ENCODE assay signal across 8 cellular contexts in the genomic region with DNA sequence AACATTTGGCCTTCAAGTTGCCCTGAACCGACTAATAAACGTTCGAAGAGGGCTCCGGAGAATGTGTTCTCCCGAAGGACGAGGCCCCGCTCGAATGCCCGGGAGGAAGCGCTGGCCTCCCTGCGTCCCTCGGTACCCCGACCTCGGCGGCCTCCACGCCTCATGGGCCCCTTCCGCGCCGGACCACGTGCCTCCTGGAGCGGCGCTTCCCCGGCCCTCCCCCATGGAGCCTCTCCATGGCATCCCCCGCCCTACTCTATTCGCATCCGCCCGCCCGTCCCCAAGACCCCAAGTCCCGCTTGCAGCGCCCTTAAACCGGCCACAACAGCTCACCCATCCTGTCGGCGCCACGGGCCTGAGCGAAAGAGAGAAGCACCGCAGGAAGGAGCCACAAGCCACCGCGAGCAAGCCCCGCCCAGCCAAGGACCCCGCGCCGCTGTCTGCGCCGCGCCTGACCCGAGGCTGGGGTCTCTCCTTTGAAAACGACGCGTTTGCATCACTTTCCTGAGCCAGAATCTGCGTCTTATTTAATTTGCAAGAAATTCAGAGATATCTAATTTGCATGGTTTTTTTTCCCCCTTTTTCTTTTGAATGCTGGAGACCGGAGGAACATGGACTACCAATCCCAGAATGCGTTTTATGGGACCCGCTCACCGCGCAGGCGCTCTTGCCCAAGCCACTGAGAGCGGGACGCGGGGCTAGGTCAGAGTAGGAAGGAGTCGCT. TPM values are rescaled to one million over a fixed set of nuclear protein-coding genes. Genes with fewer than 3 reads are reported as not detected.
DNase-seq lines count a peak whose midpoint lies in the region; ATAC-seq and TF ChIP-seq lines count a peak whose summit lies in the region.

Gene RPS23 (minus strand): TSS at position 368 of the 724 bp plus-strand sequence. CDS start 31 bp downstream, at position 337.

- TF ChIP-seq POLR2A in lower leg skin (IDR thresholded peaks at IDR 0.05) = no peak

- DNase-seq in NCI-H748 treated with DMSO at 0.1 percent for 48 hours (lab: John Stamatoyannopoulos, UW) (peak; percentile 84), lower leg skin (ENCODE audit: low spot score in 2 of 2) (peak; percentile 90 to 97)
- peak; percentile 87 to 89 for DNase-seq in activated CD4-positive, alpha-beta T cell treated with anti-CD3 and anti-CD28 coated beads, Interleukin-2, amount 50 U/mL, for 48 hours
- DNase-seq in stimulated activated CD4-positive, alpha-beta T cell treated with anti-CD3 and anti-CD28 coated beads, Interleukin-4, amount 100 ng/mL, for 48 hours (ENCODE audit: low read depth in 2 of 2) = peak; percentile 79 to 83

- peak within 1 kb of the TSS; percentile 89 to 93 for H3K9ac ChIP-seq in duodenal mucosa (ENCODE audit: low read depth in 1 of 2, low read length in 2 of 2)

- H3K36me3 ChIP-seq in duodenal mucosa (ENCODE audit: control insufficient read depth in 1 of 2, insufficient read depth in 2 of 2, low read length in 2 of 2) = peaks cover 9 to 28% of the 10 kb centered on the region in 2 donors

- peak; percentile 94 for ATAC-seq in GM19372 (IDR thresholded peaks at IDR 0.05; ENCODE audit: low read depth, unreplicated experiment)
- ATAC-seq in HG03558 (IDR thresholded peaks at IDR 0.05; ENCODE audit: extremely low read depth, unreplicated experiment) = peak; percentile 85

- H3K9me3 ChIP-seq in duodenal mucosa (ENCODE audit: control insufficient read depth in 1 of 2, low read length in 2 of 2) = no peaks in the 10 kb centered on the region

- H3K27ac ChIP-seq in C4-2B (peak within 1 kb of the TSS; percentile 98), duodenal mucosa (ENCODE audit: low read depth, low read length) (peak within 1 kb of the TSS; percentile 58)

- 1% methylated on average over 46 to 56 of the region's 60 CpGs for WGBS in lower leg skin, 2 donors

- peak within 1 kb of the TSS; percentile 82 to 84 for H3K4me3 ChIP-seq in duodenal mucosa (ENCODE audit: low read depth in 1 of 2, low read length in 2 of 2)
- peak within 1 kb of the TSS; percentile 61 for H3K4me3 ChIP-seq in lower leg skin (ENCODE audit: low read depth, poor library complexity, severe bottlenecking)

- intact Hi-C loops in lower leg skin (cut with DNase I; ENCODE audit: low total_unique reads) = no loop called here

- no peaks in the 10 kb centered on the region for H3K27me3 ChIP-seq in duodenal mucosa (ENCODE audit: control insufficient read depth in 1 of 2, insufficient read depth in 2 of 2, low read length in 2 of 2)

- TF ChIP-seq CTCF in C4-2B (conservative IDR thresholded peaks at IDR 0.05) (no peak), lower leg skin (IDR thresholded peaks at IDR 0.05) (no peak)

- H3K4me1 ChIP-seq in duodenal mucosa (ENCODE audit: control insufficient read depth in 1 of 2, insufficient read depth in 2 of 2, low read length in 2 of 2) = peaks cover 14 to 18% of the 10 kb centered on the region in 2 donors

RNA-seq across cellular contexts. Expression of gene RPS23, which starts in this region (rescaled TPM):
- total RNA-seq in lower leg skin = 1,000 to 10,000 TPM; 2,219 to 4,080 (median 3,440) TPM

Comparison
In these comparisons a context has a peak if more than half of its experiments do, and no peak if none do; other contexts are left out.
1. Peak in every context shown above with its lines: DNase-seq, ATAC-seq, H3K4me3 ChIP-seq and H3K27ac ChIP-seq.